8 cellular contexts compared by ENCODE assay signal in genomic region chr12:131561891-131562684, GRCh38.
"Had no signal": no experiment of that assay in that cellular context is flagged by ENCODE, and none has a peak within 500 bp of the region (broad histone marks: within the 10 kb centered on the region; RNA-seq: fewer than 3 reads in every experiment).

No MANE protein-coding gene starts in this region.

- ATAC-seq: GM23338, HCT116, K562 had no signal

- DNase-seq: H7, HFFc6, IMR-90, KG1 had no signal

- H3K4me3 ChIP-seq: GM23338, HAP-1, K562 had no signal
